Comparison of ENCODE assay signal across 33 cellular contexts in genomic region chr5:107269678-107270077, GRCh38.
"Had no signal": no experiment of that assay in that cellular context is flagged by ENCODE, and none has a peak within 500 bp of the region (broad histone marks: within the 10 kb centered on the region; RNA-seq: fewer than 3 reads in every experiment).

No MANE protein-coding gene starts in this region.

- H3K9me3 Mint-ChIP-seq: activated B cell treated with CpG ODN at 0.5 μM for 24 hours; activated CD4-positive, alpha-beta memory T cell treated with anti-CD3 and anti-CD28 coated beads for 36 hours; activated CD4-positive, alpha-beta T cell treated with anti-CD3 and anti-CD28 coated beads, Interleukin-2, amount 10 ng/mL, durations not matched to agents 24 days and 14 days; activated CD8-positive, alpha-beta T cell treated with anti-CD3 and anti-CD28 coated beads for 36 hours; activated naive CD4-positive, alpha-beta T cell treated with anti-CD3 and anti-CD28 coated beads for 36 hours; activated naive CD8-positive, alpha-beta T cell treated with anti-CD3 and anti-CD28 coated beads for 36 hours; activated T-cell treated with anti-CD3 and anti-CD28 coated beads, Interleukin-2, amount 50 U/mL, for 4 hours; activated T-cell treated with anti-CD3 and anti-CD28 coated beads, Interleukin-2, amount 50 U/mL, for 72 hours; activated T-helper 1 cell treated with anti-CD3 and anti-CD28 coated beads, Interleukin-12 subunit alpha, Interleukin-12 subunit beta, Interleukin-2, Interleukin-4 antibody, amounts not matched to agents 30 ng/mL and 10 ng/mL and 1 ng/mL, durations not matched to agents 14 hours and 24 hours and 36 hours; activated T-helper 17 cell treated with anti-CD3 and anti-CD28 coated beads, Interleukin-2, amount 50 U/mL, for 72 hours; T-helper 1 cell treated with Interleukin-12 subunit alpha and Interleukin-12 subunit beta and Interleukin-4 antibody, amounts not matched to agents 30 μg/mL and 1 μg/mL, for 36 hours; T-helper 2 cell treated with Interferon-gamma antibody and Interleukin-4, amounts not matched to agents 5 μg/mL and 100 μg/mL, for 36 hours had no signal

- DNase-seq: activated B cell treated with CpG ODN at 0.5 μM for 24 hours; activated CD4-positive, alpha-beta memory T cell treated with anti-CD3 and anti-CD28 coated beads for 36 hours; activated CD4-positive, alpha-beta T cell treated with anti-CD3 and anti-CD28 coated beads for 4 hours; activated CD4-positive, alpha-beta T cell treated with anti-CD3 and anti-CD28 coated beads, Interleukin-2, amount 10 ng/mL, durations not matched to agents 24 days and 14 days; activated CD4-positive, alpha-beta T cell treated with anti-CD3 and anti-CD28 coated beads, Interleukin-2, amount 50 U/mL, for 1 hour; activated CD4-positive, alpha-beta T cell treated with anti-CD3 and anti-CD28 coated beads, Interleukin-2, amount 50 U/mL, for 4 hours; activated CD4-positive, CD25-positive, alpha-beta regulatory T cell treated with anti-CD3 and anti-CD28 coated beads, Interleukin-2, amount 50 U/mL, for 72 hours; activated CD8-positive, alpha-beta memory T cell treated with anti-CD3 and anti-CD28 coated beads, Interleukin-2, amount 50 U/mL, for 4 hours; activated CD8-positive, alpha-beta T cell treated with anti-CD3 and anti-CD28 coated beads for 36 hours; activated effector memory CD4-positive, alpha-beta T cell treated with anti-CD3 and anti-CD28 coated beads, Interleukin-2, amount 50 U/mL, for 16 hours; activated gamma-delta T cell treated with Interleukin-2 at 50 U/mL for 16 hours; activated naive CD4-positive, alpha-beta T cell; activated naive CD4-positive, alpha-beta T cell treated with anti-CD3 and anti-CD28 coated beads for 36 hours; activated naive CD8-positive, alpha-beta T cell treated with anti-CD3 and anti-CD28 coated beads for 36 hours; activated T-cell treated with anti-CD3 and anti-CD28 coated beads for 4 hours; activated T-cell treated with anti-CD3 and anti-CD28 coated beads, Interleukin-2, amount 50 U/mL, for 1 hour; activated T-cell treated with anti-CD3 and anti-CD28 coated beads, Interleukin-2, amount 50 U/mL, for 4 hours; activated T-cell treated with anti-CD3 and anti-CD28 coated beads, Interleukin-2, amount 50 U/mL, for 72 hours; adrenal gland; amniotic stem cell; aorta; body of pancreas; brain microvascular endothelial cell; central memory CD4-positive, alpha-beta T cell; T-helper 2 cell; T-helper 9 cell had no signal

- H3K27me3 Mint-ChIP-seq: activated CD4-positive, alpha-beta memory T cell treated with anti-CD3 and anti-CD28 coated beads for 36 hours; activated CD8-positive, alpha-beta T cell treated with anti-CD3 and anti-CD28 coated beads for 36 hours; activated naive CD8-positive, alpha-beta T cell treated with anti-CD3 and anti-CD28 coated beads for 36 hours; activated T-helper 17 cell treated with anti-CD3 and anti-CD28 coated beads, Interleukin-2, amount 50 U/mL, for 72 hours had no signal

- H3K27ac Mint-ChIP-seq: activated B cell treated with CpG ODN at 0.5 μM for 24 hours; activated CD4-positive, alpha-beta memory T cell treated with anti-CD3 and anti-CD28 coated beads for 36 hours; activated CD4-positive, alpha-beta T cell treated with anti-CD3 and anti-CD28 coated beads, Interleukin-2, amount 10 ng/mL, durations not matched to agents 24 days and 14 days; activated CD8-positive, alpha-beta T cell treated with anti-CD3 and anti-CD28 coated beads for 36 hours; activated naive CD4-positive, alpha-beta T cell treated with anti-CD3 and anti-CD28 coated beads for 36 hours; activated naive CD4-positive, alpha-beta T cell treated with anti-CD3 and anti-CD28 coated beads, Interleukin-2, amount 50 U/mL, for 72 hours; activated naive CD8-positive, alpha-beta T cell treated with anti-CD3 and anti-CD28 coated beads for 36 hours; activated T-cell treated with anti-CD3 and anti-CD28 coated beads, Interleukin-2, amount 50 U/mL, for 72 hours; activated T-helper 1 cell treated with anti-CD3 and anti-CD28 coated beads, Interleukin-12 subunit alpha, Interleukin-12 subunit beta, Interleukin-2, Interleukin-4 antibody, amounts not matched to agents 30 ng/mL and 10 ng/mL and 1 ng/mL, durations not matched to agents 14 hours and 24 hours and 36 hours; activated T-helper 17 cell treated with anti-CD3 and anti-CD28 coated beads, Interleukin-2, amount 50 U/mL, for 72 hours; T-helper 1 cell treated with Interleukin-12 subunit alpha and Interleukin-12 subunit beta and Interleukin-4 antibody, amounts not matched to agents 30 μg/mL and 1 μg/mL, for 36 hours; T-helper 2 cell treated with Interferon-gamma antibody and Interleukin-4, amounts not matched to agents 5 μg/mL and 100 μg/mL, for 36 hours had no signal

- H3K36me3 Mint-ChIP-seq: activated CD4-positive, alpha-beta memory T cell treated with anti-CD3 and anti-CD28 coated beads for 36 hours; activated naive CD4-positive, alpha-beta T cell treated with anti-CD3 and anti-CD28 coated beads, Interleukin-2, amount 50 U/mL, for 72 hours; activated naive CD8-positive, alpha-beta T cell treated with anti-CD3 and anti-CD28 coated beads for 36 hours had no signal

- H3K4me3 Mint-ChIP-seq: activated B cell treated with CpG ODN at 0.5 μM for 24 hours; activated CD4-positive, alpha-beta memory T cell treated with anti-CD3 and anti-CD28 coated beads for 36 hours; activated CD4-positive, alpha-beta T cell treated with anti-CD3 and anti-CD28 coated beads, Interleukin-2, amount 10 ng/mL, durations not matched to agents 24 days and 14 days; activated CD8-positive, alpha-beta T cell treated with anti-CD3 and anti-CD28 coated beads for 36 hours; activated naive CD4-positive, alpha-beta T cell treated with anti-CD3 and anti-CD28 coated beads for 36 hours; activated naive CD8-positive, alpha-beta T cell treated with anti-CD3 and anti-CD28 coated beads for 36 hours; activated T-cell treated with anti-CD3 and anti-CD28 coated beads, Interleukin-2, amount 50 U/mL, for 4 hours; activated T-cell treated with anti-CD3 and anti-CD28 coated beads, Interleukin-2, amount 50 U/mL, for 72 hours; activated T-helper 1 cell treated with anti-CD3 and anti-CD28 coated beads, Interleukin-12 subunit alpha, Interleukin-12 subunit beta, Interleukin-2, Interleukin-4 antibody, amounts not matched to agents 30 ng/mL and 10 ng/mL and 1 ng/mL, durations not matched to agents 14 hours and 24 hours and 36 hours; activated T-helper 17 cell treated with anti-CD3 and anti-CD28 coated beads, Interleukin-2, amount 50 U/mL, for 72 hours; T-helper 1 cell treated with Interleukin-12 subunit alpha and Interleukin-12 subunit beta and Interleukin-4 antibody, amounts not matched to agents 30 μg/mL and 1 μg/mL, for 36 hours; T-helper 2 cell treated with Interferon-gamma antibody and Interleukin-4, amounts not matched to agents 5 μg/mL and 100 μg/mL, for 36 hours had no signal

- H3K9me3 ChIP-seq: adrenal gland, body of pancreas, breast epithelium had no signal

- H3K4me1 Mint-ChIP-seq: activated B cell treated with CpG ODN at 0.5 μM for 24 hours; activated CD4-positive, alpha-beta T cell treated with anti-CD3 and anti-CD28 coated beads, Interleukin-2, amount 10 ng/mL, durations not matched to agents 24 days and 14 days; activated naive CD8-positive, alpha-beta T cell treated with anti-CD3 and anti-CD28 coated beads for 36 hours; activated T-helper 17 cell treated with anti-CD3 and anti-CD28 coated beads, Interleukin-2, amount 50 U/mL, for 72 hours had no signal

- H3K4me3 ChIP-seq: adrenal gland, body of pancreas, breast epithelium had no signal

- ATAC-seq: activated CD8-positive, alpha-beta T cell treated with anti-CD3 and anti-CD28 coated beads for 36 hours; activated naive CD4-positive, alpha-beta T cell treated with anti-CD3 and anti-CD28 coated beads, Interleukin-2, amount 50 U/mL, for 72 hours; activated T-cell treated with anti-CD3 and anti-CD28 coated beads, Interleukin-2, amount 50 U/mL, for 4 hours; activated T-cell treated with anti-CD3 and anti-CD28 coated beads, Interleukin-2, amount 50 U/mL, for 72 hours; activated T-helper 17 cell treated with anti-CD3 and anti-CD28 coated beads, Interleukin-2, amount 50 U/mL, for 72 hours; body of pancreas had no signal

- H3K27me3 ChIP-seq: adrenal gland, body of pancreas, brain microvascular endothelial cell, breast epithelium had no signal

- H3K36me3 ChIP-seq: adrenal gland, brain microvascular endothelial cell, breast epithelium had no signal

- H3K27ac ChIP-seq: adrenal gland, body of pancreas, brain microvascular endothelial cell, breast epithelium, VCaP had no signal

- H3K4me1 ChIP-seq: adrenal gland, body of pancreas, breast epithelium had no signal
